9 cellular contexts compared by ENCODE assay signal in the genomic region with DNA sequence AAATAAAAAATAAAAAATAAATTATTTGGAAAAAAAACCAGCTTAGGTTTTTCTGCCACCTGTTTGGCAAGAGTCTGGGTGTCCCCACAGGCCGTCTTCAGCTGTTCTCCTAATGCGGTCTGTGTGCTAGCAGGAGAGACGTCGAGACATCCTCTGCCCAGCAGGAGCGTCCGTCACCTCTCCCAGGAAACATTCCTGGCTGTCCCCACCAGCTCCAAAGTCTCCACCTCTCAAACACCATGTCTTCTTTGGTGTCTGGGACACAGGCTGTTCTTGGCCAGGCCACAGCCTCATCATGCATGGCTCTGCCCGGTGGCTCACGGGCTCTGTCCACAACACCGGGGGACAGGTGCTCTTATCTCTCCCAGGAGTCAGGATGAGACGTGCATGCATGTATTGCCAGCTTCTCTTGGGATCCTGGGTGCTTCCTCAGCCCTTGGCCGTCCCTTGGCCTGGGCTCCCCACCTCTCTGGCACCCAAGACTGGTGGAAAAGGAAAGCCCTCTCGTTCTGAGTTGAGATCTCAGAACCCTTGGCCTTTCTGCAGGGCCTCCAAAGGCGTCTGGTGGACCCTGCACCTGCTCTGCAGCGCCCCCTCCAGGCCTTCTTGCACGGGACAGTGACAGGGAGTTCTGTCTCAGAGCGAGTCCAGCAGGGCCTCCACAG.
A peak's percentile ranks its signal among the peaks of the same experiment; 100 is the strongest.
DNase-seq lines count a peak whose midpoint lies in the region; ATAC-seq, FAIRE-seq and TF ChIP-seq lines count a peak whose summit lies in the region.
"Had no signal": no experiment of that assay in that cellular context is flagged by ENCODE, and none has a peak within 500 bp of the region (broad histone marks: within the 10 kb centered on the region; RNA-seq: fewer than 3 reads in every experiment).

No MANE protein-coding gene starts in this region.

- TF ChIP-seq CTCF in GM06990 (IDR thresholded peaks at IDR 0.05; ENCODE audit: insufficient read depth, low read length, poor library complexity, severe bottlenecking) (peak; percentile 55), Loucy (conservative IDR thresholded peaks at IDR 0.05; ENCODE audit: low read length) (peak; percentile 89), keratinocyte (optimal IDR thresholded peaks at IDR 0.05 in 1 of 3, IDR thresholded peaks at IDR 0.05 in 1 of 3, conservative IDR thresholded peaks at IDR 0.05 in 1 of 3; ENCODE audit: extremely low read depth in 1 of 3, insufficient read depth in 2 of 3, low read length in 3 of 3) (peak; percentile 52 to 63 (median 60)), suprapubic skin (IDR thresholded peaks at IDR 0.05) (peak; percentile 4 to 49), gastrocnemius medialis (IDR thresholded peaks at IDR 0.05 in 4 of 5, conservative IDR thresholded peaks at IDR 0.05 in 1 of 5) (no peak)

- WGBS in suprapubic skin, result 84% methylated on average over 12 of the region's 16 CpGs

- H3K9ac ChIP-seq in Loucy (ENCODE audit: low read depth, low read length, poor library complexity, severe bottlenecking) (no peak overlapping the region), keratinocyte (ENCODE audit: control insufficient read depth, extremely low read depth, insufficient read depth, low read length) (no peak overlapping the region)

- H3K79me2 ChIP-seq in Loucy (ENCODE audit: insufficient read depth, low read length), result no peaks in the 10 kb centered on the region
- no peaks in the 10 kb centered on the region for H3K79me2 ChIP-seq in keratinocyte (ENCODE audit: control insufficient read depth, insufficient read depth, low read length)

- no peaks in the 10 kb centered on the region for H3K36me3 ChIP-seq in GM06990 (ENCODE audit: control insufficient read depth, insufficient read depth, low read length)
- H3K36me3 ChIP-seq in Loucy (ENCODE audit: insufficient read depth, low read length), result no peaks in the 10 kb centered on the region
- H3K36me3 ChIP-seq in keratinocyte (ENCODE audit: control insufficient read depth in 2 of 2, extremely low read depth in 1 of 2, insufficient read depth in 2 of 2, low read length in 2 of 2), result no peaks in the 10 kb centered on the region
- H3K36me3 ChIP-seq in suprapubic skin, result no peaks in the 10 kb centered on the region
- H3K36me3 ChIP-seq in gastrocnemius medialis, result no peaks in the 10 kb centered on the region

- H3K4me3 ChIP-seq in GM06990 (replicated peaks; ENCODE audit: low read depth, low read length), result no peak overlapping the region
- no peak overlapping the region for H3K4me3 ChIP-seq in Loucy (ENCODE audit: low read length, poor library complexity, severe bottlenecking)
- H3K4me3 ChIP-seq in keratinocyte (ENCODE audit: control insufficient read depth in 2 of 3, extremely low read depth in 1 of 3, insufficient read depth in 2 of 3, low read depth in 1 of 3, low read length in 3 of 3), result no peak overlapping the region
- H3K4me3 ChIP-seq in suprapubic skin, result no peak overlapping the region
- no peak overlapping the region for H3K4me3 ChIP-seq in gastrocnemius medialis
- H3K4me3 ChIP-seq: lung had no signal

- H3K9me3 ChIP-seq in Loucy (ENCODE audit: insufficient read depth, low read depth, low read length), result no peaks in the 10 kb centered on the region
- no peaks in the 10 kb centered on the region for H3K9me3 ChIP-seq in keratinocyte (ENCODE audit: control insufficient read depth, low read depth, low read length)
- no peaks in the 10 kb centered on the region for H3K9me3 ChIP-seq in suprapubic skin
- H3K9me3 ChIP-seq in gastrocnemius medialis, result no peaks in the 10 kb centered on the region

- no peaks in the 10 kb centered on the region for H3K9me2 ChIP-seq in Loucy (replicated peaks; ENCODE audit: low read depth, low read length)

- intact Hi-C loops in gastrocnemius medialis (cut with DNase I; ENCODE audit: low total_unique reads), result loop anchor here (2.0 kb wide), 1 partner anchor 79 kb away; no protein-coding TSS in a partner anchor

- FAIRE-seq in keratinocyte (lab: Jason Lieb, UNC), result no peak

- H3K27ac ChIP-seq in keratinocyte (ENCODE audit: control insufficient read depth, insufficient read depth, low read length) (no peak overlapping the region), suprapubic skin (no peak overlapping the region), gastrocnemius medialis (no peak overlapping the region)

- no peak for TF ChIP-seq POLR2A in suprapubic skin (IDR thresholded peaks at IDR 0.05)
- no peak for TF ChIP-seq POLR2A in gastrocnemius medialis (IDR thresholded peaks at IDR 0.05)

- DNase-seq in GM06990 (ENCODE audit: extremely low read depth, insufficient read length), result no peak
- DNase-seq in activated T-cell treated with anti-CD3 and anti-CD28 coated beads, Interleukin-2, amount 50 U/mL, for 48 hours, result peak; percentile 74
- DNase-seq in keratinocyte (ENCODE audit: low read depth, low spot score), result no peak
- DNase-seq in suprapubic skin (ENCODE audit: low spot score in 2 of 2), result no peak
- DNase-seq in gastrocnemius medialis, result no peak
- no peak for DNase-seq in NCI-H446 treated with DMSO at 0.1 percent for 48 hours (lab: John Stamatoyannopoulos, UW)

- H3K4me2 ChIP-seq in Loucy (ENCODE audit: low read depth, low read length, poor library complexity, severe bottlenecking), result no peak overlapping the region
- no peak overlapping the region for H3K4me2 ChIP-seq in keratinocyte (ENCODE audit: control insufficient read depth, extremely low read depth, insufficient read depth, low read depth, low read length)

- H3K9me1 ChIP-seq in keratinocyte (ENCODE audit: control insufficient read depth, extremely low read depth, insufficient read depth, low read length), result no peaks in the 10 kb centered on the region

- H4K20me1 ChIP-seq in Loucy (ENCODE audit: insufficient read depth, low read length, poor library complexity, severe bottlenecking) (no peaks in the 10 kb centered on the region), keratinocyte (ENCODE audit: control insufficient read depth, extremely low read depth, insufficient read depth, low read length) (no peaks in the 10 kb centered on the region)

- in situ Hi-C loops in gastrocnemius medialis (cut with MboI; ENCODE audit: low sequenced_read_pairs in 4 of 4), result no loop called here

- TF ChIP-seq EP300 in suprapubic skin (IDR thresholded peaks at IDR 0.05), result no peak

- dilution Hi-C loops in keratinocyte (cut with MboI; ENCODE audit: extremely low pct_ligation_motif_present, low sequenced_read_pairs), result no loop called here

- peak overlapping the region; percentile 46; the same call in 1 of the 2 replicates for H2AFZ ChIP-seq in Loucy (ENCODE audit: low read length)
- no peak overlapping the region for H2AFZ ChIP-seq in keratinocyte (ENCODE audit: control insufficient read depth, low read length)

- H3F3A ChIP-seq in Loucy (ENCODE audit: low read depth), result no peaks in the 10 kb centered on the region

- ATAC-seq in gastrocnemius medialis (no peak), HG02973 (IDR thresholded peaks at IDR 0.05; ENCODE audit: unreplicated experiment) (no peak)

- H3K27me3 ChIP-seq in GM06990 (replicated peaks; ENCODE audit: control insufficient read depth, insufficient read depth, low read length) (no peaks in the 10 kb centered on the region; the same call in none of the 2 replicates), Loucy (ENCODE audit: insufficient read depth, low read length, poor library complexity, severe bottlenecking) (no peaks in the 10 kb centered on the region), keratinocyte (ENCODE audit: control insufficient read depth, extremely low read depth, insufficient read depth, low read length) (peaks cover 53% of the 10 kb centered on the region), suprapubic skin (peaks cover 71% of the 10 kb centered on the region), gastrocnemius medialis (peaks cover 39 to 52% (median 45%) of the 10 kb centered on the region in 3 donors)

- no peaks in the 10 kb centered on the region for H3K4me1 ChIP-seq in Loucy (ENCODE audit: insufficient read depth, low read length, poor library complexity, severe bottlenecking)
- no peaks in the 10 kb centered on the region for H3K4me1 ChIP-seq in keratinocyte (ENCODE audit: control insufficient read depth, extremely low read depth, insufficient read depth, low read length)
- peaks cover 13% of the 10 kb centered on the region for H3K4me1 ChIP-seq in suprapubic skin
- H3K4me1 ChIP-seq in gastrocnemius medialis, result peaks cover 13 to 21% of the 10 kb centered on the region in 2 donors

Comparison
In these comparisons a context has a peak if more than half of its experiments do, and no peak if none do; other contexts are left out.
1. DNase-seq: peak in activated T-cell treated with anti-CD3 and anti-CD28 coated beads, Interleukin-2, amount 50 U/mL, for 48 hours (2 of 2); none in GM06990 (single experiment), keratinocyte (single experiment), suprapubic skin (0 of 2), gastrocnemius medialis (0 of 2) and NCI-H446 treated with DMSO at 0.1 percent for 48 hours (single experiment).
2. CTCF ChIP-seq: peak in GM06990 (single experiment), Loucy (single experiment), keratinocyte (3 of 3) and suprapubic skin (2 of 2); none in gastrocnemius medialis (0 of 5).